Comparison of ENCODE assay signal across 23 cellular contexts in genomic region chr11:83697518-83697917, GRCh38.
"Had no signal": no experiment of that assay in that cellular context is flagged by ENCODE, and none has a peak within 500 bp of the region (broad histone marks: within the 10 kb centered on the region; RNA-seq: fewer than 3 reads in every experiment).

No MANE protein-coding gene starts in this region.

- DNase-seq: dermis blood vessel endothelial cell; dorsolateral prefrontal cortex; effector CD4-positive, alpha-beta T cell; effector memory CD4-positive, alpha-beta T cell; foreskin keratinocyte; heart left ventricle; hypothalamus; immature natural killer cell; left cardiac atrium; left lung; left ventricle myocardium superior; lower lobe of right lung; mesenchymal stem cell; mucosa of descending colon; naive B cell had no signal

- H3K4me3 ChIP-seq: coronary artery, dorsolateral prefrontal cortex, esophagus muscularis mucosa, gastroesophageal sphincter, heart left ventricle, hepatocyte, left lung, lower lobe of right lung, mucosa of descending colon had no signal

- H3K4me2 ChIP-seq: hepatocyte had no signal

- H3K9me3 Mint-ChIP-seq: mesothelial cell of epicardium, naive B cell had no signal

- H3K4me3 Mint-ChIP-seq: immature natural killer cell, mesothelial cell of epicardium, naive B cell had no signal

- H3K9me3 ChIP-seq: esophagus muscularis mucosa, gastroesophageal sphincter, heart left ventricle, left lung, lower lobe of right lung, mucosa of descending colon had no signal

- H3K27me3 ChIP-seq: dorsolateral prefrontal cortex, esophagus muscularis mucosa, foreskin keratinocyte, gastroesophageal sphincter, heart left ventricle, hepatocyte, left lung had no signal

- H3K79me2 ChIP-seq: hepatocyte had no signal

- ATAC-seq: foreskin keratinocyte, gastroesophageal sphincter, heart left ventricle, left cardiac atrium, left lung, left ventricle myocardium superior, lower lobe of right lung, mucosa of descending colon had no signal

- H3K36me3 ChIP-seq: esophagus muscularis mucosa, gastroesophageal sphincter, heart left ventricle, left lung, lower lobe of right lung had no signal

- H3K27ac Mint-ChIP-seq: immature natural killer cell, mesothelial cell of epicardium, naive B cell had no signal

- H3K36me3 Mint-ChIP-seq: immature natural killer cell, mesothelial cell of epicardium, naive B cell had no signal

- H3K4me1 Mint-ChIP-seq: immature natural killer cell, naive B cell had no signal

- H3K4me1 ChIP-seq: esophagus muscularis mucosa, gastroesophageal sphincter, left lung, lower lobe of right lung had no signal

- H3K27ac ChIP-seq: coronary artery, esophagus muscularis mucosa, foreskin keratinocyte, gastroesophageal sphincter, heart left ventricle, hepatocyte, left lung, lower lobe of right lung had no signal

- H2AFZ ChIP-seq: hepatocyte had no signal

- FAIRE-seq: endothelial cell of umbilical vein, frontal cortex, keratinocyte had no signal
